Comparison of ENCODE assay signal across 31 cellular contexts in the genomic region with DNA sequence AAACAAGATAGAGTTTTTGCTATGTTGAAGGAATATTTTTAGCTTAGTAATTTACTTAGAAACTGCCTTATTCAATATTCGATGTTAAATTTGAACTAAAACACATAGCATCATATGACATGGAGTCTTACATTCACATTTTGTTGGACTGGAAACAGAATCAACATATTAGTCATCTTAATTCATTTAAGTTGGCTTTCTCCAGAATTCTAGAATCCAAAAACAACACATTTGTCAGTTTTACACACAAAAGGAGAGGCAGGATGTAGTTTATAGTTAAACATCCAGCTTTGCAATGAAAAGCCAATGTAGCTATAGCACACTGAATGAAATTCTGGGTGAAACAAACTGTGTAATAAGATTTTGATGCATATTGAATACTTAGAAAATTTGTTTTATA.
A peak's percentile ranks its signal among the peaks of the same experiment; 100 is the strongest.
DNase-seq lines count a peak whose midpoint lies in the region; ATAC-seq, FAIRE-seq and TF ChIP-seq lines count a peak whose summit lies in the region.
"Had no signal": no experiment of that assay in that cellular context is flagged by ENCODE, and none has a peak within 500 bp of the region (broad histone marks: within the 10 kb centered on the region; RNA-seq: fewer than 3 reads in every experiment).

No MANE protein-coding gene starts in this region.

- peaks cover 12% of the 10 kb centered on the region for H3K4me1 ChIP-seq in adipocyte (ENCODE audit: control insufficient read depth, insufficient read depth, low read length)
- H3K4me1 ChIP-seq in tibial artery: peaks cover 0 to 19% (median 9%) of the 10 kb centered on the region in 4 donors
- H3K4me1 ChIP-seq: adrenal gland, gastrocnemius medialis, psoas muscle, upper lobe of left lung had no signal

- peak overlapping the region; percentile 1 to 29 for H3K27ac ChIP-seq in tibial artery
- H3K27ac ChIP-seq: adrenal gland, C4-2B, gastrocnemius medialis, psoas muscle, skin epidermis, upper lobe of left lung had no signal

- peak; percentile 68 for DNase-seq in adipocyte (ENCODE audit: low read depth)
- DNase-seq in dedifferentiated amniotic fluid mesenchymal stem cell (ENCODE audit: extremely low spot score): peak; percentile 72
- DNase-seq in tibial artery: no peak
- no peak for DNase-seq in NCI-H2196 treated with DMSO at 0.1 percent for 48 hours (lab: John Stamatoyannopoulos, UW; ENCODE audit: unreplicated experiment)
- no peak for DNase-seq in NCI-H1048 (lab: John Stamatoyannopoulos, UW)
- DNase-seq: activated CD4-positive, alpha-beta T cell treated with anti-CD3 and anti-CD28 coated beads, Interleukin-2, amount 50 U/mL, for 1 hour; activated CD8-positive, alpha-beta memory T cell treated with anti-CD3 and anti-CD28 coated beads, Interleukin-2, amount 10 ng/mL, durations not matched to agents 7 days and 5 days; activated T-cell treated with anti-CD3 and anti-CD28 coated beads, Interleukin-2, amount 50 U/mL, for 48 hours; adrenal gland; Calu3; DMS79 treated with DMSO at 0.1 percent for 48 hours; gastrocnemius medialis; GF-D8; IMR-90; left cardiac atrium; mammary epithelial cell; NCI-H1092 treated with DMSO at 0.1 percent for 48 hours; NCI-H187; NCI-H2171 treated with DMSO at 0.1 percent for 48 hours; NCI-H526; NK-92 treated with Interleukin-12 subunit alpha and Interleukin-12 subunit beta, amount 100 ng/mL, for 24 hours; psoas muscle; SHP77; SW 1271; T1000; upper lobe of left lung had no signal

- no peak for TF ChIP-seq CTCF in tibial artery (IDR thresholded peaks at IDR 0.05)

- H3K27me3 ChIP-seq in adipocyte (replicated peaks; ENCODE audit: control insufficient read depth, insufficient read depth, low read length) (no peaks in the 10 kb centered on the region), tibial artery (no peaks in the 10 kb centered on the region)
- H3K27me3 ChIP-seq: adrenal gland, gastrocnemius medialis, upper lobe of left lung had no signal

- intact Hi-C loops in tibial artery (cut with DNase I; ENCODE audit: low total_unique reads): no loop called here

- FAIRE-seq in islet of Langerhans (lab: Jason Lieb, UNC): peak; percentile 30
- FAIRE-seq: H54 had no signal

- no peaks in the 10 kb centered on the region for H3K36me3 ChIP-seq in adipocyte (ENCODE audit: control insufficient read depth, insufficient read depth, low read length, severe bottlenecking)
- no peaks in the 10 kb centered on the region for H3K36me3 ChIP-seq in tibial artery
- H3K36me3 ChIP-seq: adrenal gland, gastrocnemius medialis, upper lobe of left lung had no signal

- no peak for ATAC-seq in HG03342 (IDR thresholded peaks at IDR 0.05; ENCODE audit: unreplicated experiment)
- ATAC-seq: activated CD8-positive, alpha-beta memory T cell treated with anti-CD3 and anti-CD28 coated beads, Interleukin-2, amount 10 ng/mL, durations not matched to agents 7 days and 5 days; gastrocnemius medialis; psoas muscle had no signal

- no peak overlapping the region for H3K4me3 ChIP-seq in adipocyte (ENCODE audit: low read length)
- no peak overlapping the region for H3K4me3 ChIP-seq in tibial artery
- H3K4me3 ChIP-seq: adrenal gland, gastrocnemius medialis, psoas muscle, skin epidermis, upper lobe of left lung had no signal

- H3K9ac ChIP-seq in adipocyte (ENCODE audit: low read length): no peak overlapping the region

- H3K9me3 ChIP-seq in adipocyte (ENCODE audit: control insufficient read depth, low read length) (no peaks in the 10 kb centered on the region), tibial artery (peaks cover 0 to 7% (median 0%) of the 10 kb centered on the region in 3 donors)
- H3K9me3 ChIP-seq: adrenal gland, gastrocnemius medialis, psoas muscle, upper lobe of left lung had no signal

Comparison
In these comparisons a context has a peak if more than half of its experiments do, and no peak if none do; other contexts are left out.
1. DNase-seq: peak in adipocyte (single experiment) and dedifferentiated amniotic fluid mesenchymal stem cell (single experiment); none in tibial artery (0 of 2), NCI-H2196 treated with DMSO at 0.1 percent for 48 hours (single experiment) and NCI-H1048 (single experiment).